15 cellular contexts compared by ENCODE assay signal in the genomic region with DNA sequence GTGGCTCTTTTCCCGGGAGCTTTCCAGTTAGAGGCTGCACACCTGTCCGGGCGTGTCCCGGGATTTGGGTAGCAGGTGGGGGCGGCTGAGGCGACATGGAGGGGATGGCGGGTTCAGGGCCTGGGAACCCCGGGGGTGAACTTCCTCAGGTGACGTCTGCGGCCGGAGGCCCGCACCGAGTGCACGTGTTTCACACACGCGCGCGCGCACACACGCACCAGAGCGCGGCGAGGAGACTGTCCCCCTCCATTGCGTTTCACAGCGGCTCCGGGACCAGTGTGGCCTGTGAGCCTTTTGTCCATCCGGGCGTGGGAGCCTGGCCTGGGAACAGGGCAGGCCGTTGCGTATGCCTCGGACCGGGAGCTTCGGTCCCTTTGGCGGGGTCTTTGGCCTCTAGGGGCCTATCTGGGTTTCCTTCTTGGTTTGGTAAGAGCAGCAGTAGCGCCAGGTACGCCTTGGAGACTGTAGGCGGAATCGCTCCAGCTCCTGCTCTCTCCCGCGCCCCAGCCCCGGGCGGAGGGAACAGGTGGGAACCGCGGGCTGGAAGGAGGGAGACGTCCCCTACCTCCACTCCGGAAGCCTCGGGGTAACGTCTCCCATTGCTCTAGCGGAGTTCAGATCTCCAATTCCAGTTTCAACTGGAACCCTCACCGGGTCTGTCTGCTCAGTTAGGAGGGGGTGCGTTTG.
DNase-seq lines count a peak whose midpoint lies in the region; ATAC-seq and TF ChIP-seq lines count a peak whose summit lies in the region.
"Had no signal": no experiment of that assay in that cellular context is flagged by ENCODE, and none has a peak within 500 bp of the region (broad histone marks: within the 10 kb centered on the region; RNA-seq: fewer than 3 reads in every experiment).

No MANE protein-coding gene starts in this region.

- in situ Hi-C loops in GM23248 (cut with MboI) = loop anchor here (25.0 kb wide), 1 partner anchor 232 kb away; the partner anchor contains the start of gene MEIS2

- peak; percentile 41 for DNase-seq in NCI-H1417 treated with DMSO at 0.1 percent for 48 hours (lab: John Stamatoyannopoulos, UW)
- peak; percentile 68 for DNase-seq in islet precursor cell
- DNase-seq in psoas muscle = peak in 1 of 2 donors; percentile 42
- no peak for DNase-seq in GM23248
- no peak for DNase-seq in globus pallidus (ENCODE audit: low spot score)
- no peak for DNase-seq in NCI-H1436 (lab: John Stamatoyannopoulos, UW)
- no peak for DNase-seq in activated CD4-positive, alpha-beta T cell treated with anti-CD3 and anti-CD28 coated beads, Interleukin-2, amount 50 U/mL, for 4 hours
- DNase-seq: midbrain, NCI-H1105 treated with DMSO at 0.1 percent for 48 hours, SHP77 treated with DMSO at 0.1 percent for 48 hours, substantia nigra had no signal

- H3K4me3 ChIP-seq in endocrine pancreas (ENCODE audit: control insufficient read depth, insufficient read depth, low read length) = peak overlapping the region; percentile 19
- peak overlapping the region; percentile 43 for H3K4me3 ChIP-seq in psoas muscle
- no peak overlapping the region for H3K4me3 ChIP-seq in GM23248
- H3K4me3 ChIP-seq: K562 had no signal

- no peak overlapping the region for H2AFZ ChIP-seq in GM23248
- H2AFZ ChIP-seq: parathyroid adenoma had no signal

- ATAC-seq in psoas muscle = peak in 1 of 4 donors; percentile 25
- ATAC-seq: activated naive CD4-positive, alpha-beta T cell treated with anti-CD3 and anti-CD28 coated beads, Interleukin-2, amount 50 U/mL, for 72 hours; K562 had no signal

- H3K9me2 ChIP-seq in GM23248 (ENCODE audit: insufficient read depth) = no peaks in the 10 kb centered on the region

- H4K20me1 ChIP-seq in GM23248 (ENCODE audit: insufficient read depth) = no peaks in the 10 kb centered on the region

- no peaks in the 10 kb centered on the region for H3F3A ChIP-seq in GM23248 (ENCODE audit: insufficient read depth)

- H3K27me3 ChIP-seq in endocrine pancreas (ENCODE audit: control insufficient read depth, insufficient read depth, low read length) (no peaks in the 10 kb centered on the region), psoas muscle (ENCODE audit: insufficient read depth in 3 of 3, low read length in 2 of 3) (peaks cover 13 to 82% (median 31%) of the 10 kb centered on the region in 3 donors), GM23248 (replicated peaks; ENCODE audit: insufficient read depth) (0 out of 2 replicates have a peak, but pooled peaks cover 11% of the 10 kb centered on the region)

- no peak for TF ChIP-seq CTCF in psoas muscle (IDR thresholded peaks at IDR 0.05)

- H3K9ac ChIP-seq in endocrine pancreas (ENCODE audit: control insufficient read depth, insufficient read depth, low read length) (peak overlapping the region; percentile 79), GM23248 (no peak overlapping the region)
- H3K9ac ChIP-seq: parathyroid adenoma had no signal

- H3K4me1 ChIP-seq in endocrine pancreas (ENCODE audit: control insufficient read depth, insufficient read depth, low read length) (peaks cover 9% of the 10 kb centered on the region), psoas muscle (peaks cover 15% of the 10 kb centered on the region), GM23248 (ENCODE audit: insufficient read depth) (peaks cover 9% of the 10 kb centered on the region)
- H3K4me1 ChIP-seq: parathyroid adenoma had no signal

- H3K36me3 ChIP-seq in endocrine pancreas (ENCODE audit: control insufficient read depth, insufficient read depth, low read length) (no peaks in the 10 kb centered on the region), psoas muscle (ENCODE audit: insufficient read depth in 1 of 2, low read depth in 1 of 2) (no peaks in the 10 kb centered on the region), GM23248 (ENCODE audit: low read depth) (no peaks in the 10 kb centered on the region)

- WGBS in psoas muscle, 3 donors = 4 to 5% (median 4%) methylated on average over 47 to 51 of the region's 51 CpGs
- 49 to 50% methylated on average over 39 to 47 of the region's 51 CpGs for WGBS in GM23248 (ENCODE audit: low coverage in 1 of 2, low lambda C conversion rate in 2 of 2, missing lambda C conversion rate in 2 of 2), 2 experiments

- intact Hi-C loops in psoas muscle (cut with DNase I) = loop anchor here (5.0 to 10.0 kb wide), 4 partner anchors 224 to 376 kb away; partner anchors contain the start of gene MEIS2 (in 1 of the 2)

- H3K9me3 ChIP-seq in endocrine pancreas (ENCODE audit: control insufficient read depth, low read length) (no peaks in the 10 kb centered on the region), psoas muscle (no peaks in the 10 kb centered on the region), GM23248 (ENCODE audit: low read depth) (no peaks in the 10 kb centered on the region)

- H3K27ac ChIP-seq in psoas muscle (no peak overlapping the region), GM23248 (no peak overlapping the region)
- H3K27ac ChIP-seq: parathyroid adenoma had no signal

- no peaks in the 10 kb centered on the region for H3K79me2 ChIP-seq in GM23248 (ENCODE audit: insufficient read depth)
- H3K79me2 ChIP-seq: parathyroid adenoma had no signal

- no peak overlapping the region for H3K4me2 ChIP-seq in GM23248 (ENCODE audit: unreplicated experiment)

Comparison
In these comparisons a context has a peak if more than half of its experiments do, and no peak if none do; other contexts are left out.
1. DNase-seq: peak in NCI-H1417 treated with DMSO at 0.1 percent for 48 hours (single experiment) and islet precursor cell (single experiment); none in GM23248 (single experiment), globus pallidus (single experiment), NCI-H1436 (single experiment) and activated CD4-positive, alpha-beta T cell treated with anti-CD3 and anti-CD28 coated beads, Interleukin-2, amount 50 U/mL, for 4 hours (0 of 2).